13 cellular contexts compared by ENCODE assay signal in the genomic region with DNA sequence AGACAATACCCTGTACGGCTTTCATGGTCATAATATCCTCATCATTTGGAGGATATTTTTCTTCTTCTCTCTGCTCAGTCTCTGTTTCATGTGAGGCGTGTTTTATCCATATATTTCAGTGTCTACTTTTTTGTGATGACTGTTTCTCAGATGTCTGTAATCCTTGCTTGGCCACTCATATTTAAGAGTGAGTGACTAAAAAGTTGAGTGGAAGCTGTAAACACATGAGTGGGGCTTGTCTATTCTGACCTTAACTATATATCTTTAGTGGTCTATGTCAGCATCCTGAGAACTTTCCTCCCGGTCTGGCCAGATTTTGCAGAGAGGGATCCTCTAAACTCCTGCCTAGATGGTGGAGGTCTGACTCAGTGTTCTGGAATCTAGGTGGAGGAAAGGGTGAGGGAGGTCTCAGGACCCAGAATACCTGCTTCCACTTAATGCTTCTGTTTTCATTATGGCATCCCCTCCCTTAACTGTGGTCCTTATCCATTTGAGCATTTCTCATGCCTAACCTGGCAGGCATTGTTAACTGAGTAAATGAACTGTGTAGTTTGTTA. TPM values are rescaled to one million over a fixed set of nuclear protein-coding genes. Genes with fewer than 3 reads are reported as not detected.
DNase-seq lines count a peak whose midpoint lies in the region; ATAC-seq and TF ChIP-seq lines count a peak whose summit lies in the region.
"Had no signal": no experiment of that assay in that cellular context is flagged by ENCODE, and none has a peak within 500 bp of the region (broad histone marks: within the 10 kb centered on the region; RNA-seq: fewer than 3 reads in every experiment).

No MANE protein-coding gene starts in this region.

- H3F3A ChIP-seq in PC-3 (ENCODE audit: low read length, unreplicated experiment): no peaks in the 10 kb centered on the region

- no peak overlapping the region for H2AFZ ChIP-seq in PC-3 (ENCODE audit: low read length)
- no peak overlapping the region for H2AFZ ChIP-seq in Karpas-422 (ENCODE audit: low read length)

- H3K27ac ChIP-seq in PC-3 (ENCODE audit: low read length): no peak overlapping the region
- H3K27ac ChIP-seq in Karpas-422 (ENCODE audit: low read length): no peak overlapping the region
- H3K27ac ChIP-seq in vagina: no peak overlapping the region
- H3K27ac ChIP-seq: body of pancreas had no signal

- H3K9me3 Mint-ChIP-seq in stimulated activated naive B cell treated with anti-CD40 and anti-IgM and Interleukin-4, amounts not matched to agents 10 μg/mL and 1 μg/mL and 100 μg/mL, for 72 hours: peaks cover 6 to 10% of the 10 kb centered on the region in 2 donors

- POLR2A ChIA-PET in PC-3 (lab: Charles Lee; ENCODE audit: unreplicated experiment): no interaction called here

- H3K27me3 Mint-ChIP-seq in stimulated activated naive B cell treated with anti-CD40 and anti-IgM and Interleukin-4, amounts not matched to agents 10 μg/mL and 1 μg/mL and 100 μg/mL, for 72 hours: no peaks in the 10 kb centered on the region

- H3K4me1 ChIP-seq in PC-3 (ENCODE audit: insufficient read depth, low read length) (peaks cover 20% of the 10 kb centered on the region), Karpas-422 (ENCODE audit: low read length) (peaks cover 6% of the 10 kb centered on the region), vagina (peaks cover 5% of the 10 kb centered on the region)

- H3K4me2 ChIP-seq in PC-3 (ENCODE audit: low read length): peak overlapping the region; percentile 71
- H3K4me2 ChIP-seq in Karpas-422 (ENCODE audit: low read depth, low read length, poor library complexity, severe bottlenecking): no peak overlapping the region

- no peak overlapping the region for H3K4me3 ChIP-seq in PC-3 (ENCODE audit: low read length)
- H3K4me3 ChIP-seq in epithelial cell of esophagus (ENCODE audit: low read length): no peak overlapping the region
- H3K4me3 ChIP-seq in Karpas-422 (ENCODE audit: low read length): no peak overlapping the region
- H3K4me3 ChIP-seq in vagina: no peak overlapping the region
- H3K4me3 ChIP-seq: body of pancreas, skin epidermis had no signal

- peaks cover 14 to 31% of the 10 kb centered on the region in 2 donors for H3K4me1 Mint-ChIP-seq in stimulated activated naive B cell treated with anti-CD40 and anti-IgM and Interleukin-4, amounts not matched to agents 10 μg/mL and 1 μg/mL and 100 μg/mL, for 72 hours

- H3K9ac ChIP-seq in PC-3 (ENCODE audit: low read length): no peak overlapping the region
- no peak overlapping the region for H3K9ac ChIP-seq in Karpas-422 (ENCODE audit: low read length)

- DNase-seq in activated effector memory CD4-positive, alpha-beta T cell treated with anti-CD3 and anti-CD28 coated beads, Interleukin-2, amount 50 U/mL, for 16 hours: peak; percentile 9
- no peak for DNase-seq in activated effector memory CD4-positive, alpha-beta T cell treated with Interleukin-2 at 50 U/mL for 16 hours
- DNase-seq in PC-3: peak; percentile 63
- peak; percentile 25 for DNase-seq in epithelial cell of esophagus (ENCODE audit: low read depth)
- DNase-seq in stimulated activated naive B cell treated with anti-CD40 and anti-IgM and Interleukin-4, amounts not matched to agents 10 μg/mL and 1 μg/mL and 100 μg/mL, for 72 hours: no peak
- no peak for DNase-seq in T-helper 1 cell
- no peak for DNase-seq in Karpas-422
- DNase-seq in vagina (ENCODE audit: extremely low spot score in 2 of 2): no peak
- DNase-seq: body of pancreas, DMS153, KG1, SHP77 treated with DMSO at 0.1 percent for 48 hours had no signal

- CTCF ChIA-PET in PC-3 (lab: Charles Lee): no interaction called here

- no peak for TF ChIP-seq POLR2A in vagina (IDR thresholded peaks at IDR 0.05)

- no peak for TF ChIP-seq CTCF in PC-3 (conservative IDR thresholded peaks at IDR 0.05; ENCODE audit: low read depth, low read length)
- TF ChIP-seq CTCF in epithelial cell of esophagus (IDR thresholded peaks at IDR 0.05; ENCODE audit: insufficient read depth, low read depth, low read length, missing control alignments): no peak
- no peak for TF ChIP-seq CTCF in vagina (IDR thresholded peaks at IDR 0.05)

- peak overlapping the region; percentile 2 to 32 for H3K4me3 Mint-ChIP-seq in stimulated activated naive B cell treated with anti-CD40 and anti-IgM and Interleukin-4, amounts not matched to agents 10 μg/mL and 1 μg/mL and 100 μg/mL, for 72 hours

- no TSS peak for BruUV-seq in PC-3 (replicated peaks; lab: Mats Ljungman, UMichigan)

- H3K9me3 ChIP-seq in PC-3 (ENCODE audit: low read length) (0 out of 2 replicates have a peak, but pooled peaks cover 6% of the 10 kb centered on the region), Karpas-422 (ENCODE audit: low read length) (peaks cover 7% of the 10 kb centered on the region; the same call in 1 of the 2 replicates), vagina (peaks cover 10% of the 10 kb centered on the region)
- H3K9me3 ChIP-seq: body of pancreas had no signal

- H3K27ac Mint-ChIP-seq in stimulated activated naive B cell treated with anti-CD40 and anti-IgM and Interleukin-4, amounts not matched to agents 10 μg/mL and 1 μg/mL and 100 μg/mL, for 72 hours: peak overlapping the region; percentile 33

- peak; percentile 82 for ATAC-seq in PC-3
- ATAC-seq in stimulated activated naive B cell treated with anti-CD40 and anti-IgM and Interleukin-4, amounts not matched to agents 10 μg/mL and 1 μg/mL and 100 μg/mL, for 72 hours (replicated peaks): peak in 1 of 2 donors; percentile 50
- ATAC-seq: body of pancreas had no signal

- H3K27me3 ChIP-seq in PC-3 (ENCODE audit: low read length) (no peaks in the 10 kb centered on the region), Karpas-422 (ENCODE audit: low read length) (no peaks in the 10 kb centered on the region), vagina (no peaks in the 10 kb centered on the region)
- H3K27me3 ChIP-seq: body of pancreas had no signal

- peaks cover 23 to 32% of the 10 kb centered on the region in 2 donors for H3K36me3 Mint-ChIP-seq in stimulated activated naive B cell treated with anti-CD40 and anti-IgM and Interleukin-4, amounts not matched to agents 10 μg/mL and 1 μg/mL and 100 μg/mL, for 72 hours

- H3K9me2 ChIP-seq in PC-3 (replicated peaks; ENCODE audit: low read length): no peaks in the 10 kb centered on the region
- no peaks in the 10 kb centered on the region for H3K9me2 ChIP-seq in Karpas-422 (replicated peaks; ENCODE audit: insufficient read depth, low read length)

- H3K79me2 ChIP-seq in PC-3 (ENCODE audit: low read length) (peaks cover 38% of the 10 kb centered on the region), Karpas-422 (ENCODE audit: low read length) (peaks cover 91% of the 10 kb centered on the region)

- H3K36me3 ChIP-seq in PC-3 (ENCODE audit: low read depth, low read length) (peaks cover 8% of the 10 kb centered on the region), Karpas-422 (ENCODE audit: insufficient read depth, low read length) (peaks cover 28% of the 10 kb centered on the region), vagina (no peaks in the 10 kb centered on the region)

- intact Hi-C loops in PC-3 (cut with micrococcal nuclease) (no loop called here), vagina (cut with DNase I) (no loop called here)

- H4K20me1 ChIP-seq in PC-3 (ENCODE audit: low read length) (no peaks in the 10 kb centered on the region), Karpas-422 (ENCODE audit: insufficient read depth, low read depth, low read length) (no peaks in the 10 kb centered on the region)

RNA-seq across cellular contexts. Expression of a gene that starts 6.0 kb away (rescaled TPM):
- total RNA-seq in PC-3 (2014; rRNA removed): 18.1 and 21.5 TPM in 2 replicates
- total RNA-seq in Karpas-422 (2014; rRNA removed; shearing (Covaris generic); ENCODE audit: low replicate concordance): 63.7 and 73.9 TPM in 2 replicates
- 47.6 TPM for total RNA-seq in vagina

RNA-seq across cellular contexts. Expression of a gene that starts 15.7 kb away (rescaled TPM):
- total RNA-seq in PC-3 (2014; rRNA removed): 60.9 and 91.9 TPM in 2 replicates
- 118 and 230 TPM in 2 replicates for total RNA-seq in Karpas-422 (2014; rRNA removed; shearing (Covaris generic); ENCODE audit: low replicate concordance)
- total RNA-seq in vagina: 54.3 TPM

RNA-seq across cellular contexts. Expression of a gene that starts 41.7 kb away (rescaled TPM):
- total RNA-seq in PC-3 (2014; rRNA removed): 33.4 and 40.5 TPM in 2 replicates
- 20.5 and 29.2 TPM in 2 replicates for total RNA-seq in Karpas-422 (2014; rRNA removed; shearing (Covaris generic); ENCODE audit: low replicate concordance)
- 30.0 TPM for total RNA-seq in vagina

RNA-seq across cellular contexts. Expression of a gene that starts 53.2 kb away (rescaled TPM):
- total RNA-seq in PC-3 (2014; rRNA removed) (21.4 and 29.9 TPM in 2 replicates), vagina (19.2 TPM)
- total RNA-seq in Karpas-422 (2014; rRNA removed; shearing (Covaris generic); ENCODE audit: low replicate concordance): 29.0 and 31.5 TPM in 2 replicates

Comparison
In these comparisons a context has a peak if more than half of its experiments do, and no peak if none do; other contexts are left out.
1. DNase-seq: peak in activated effector memory CD4-positive, alpha-beta T cell treated with anti-CD3 and anti-CD28 coated beads, Interleukin-2, amount 50 U/mL, for 16 hours (single experiment), PC-3 (single experiment) and epithelial cell of esophagus (single experiment); none in activated effector memory CD4-positive, alpha-beta T cell treated with Interleukin-2 at 50 U/mL for 16 hours (single experiment), stimulated activated naive B cell treated with anti-CD40 and anti-IgM and Interleukin-4, amounts not matched to agents 10 μg/mL and 1 μg/mL and 100 μg/mL, for 72 hours (single experiment), T-helper 1 cell (0 of 5), Karpas-422 (single experiment) and vagina (0 of 2).